ENCODE assay signal across 12 cellular contexts in the genomic region with DNA sequence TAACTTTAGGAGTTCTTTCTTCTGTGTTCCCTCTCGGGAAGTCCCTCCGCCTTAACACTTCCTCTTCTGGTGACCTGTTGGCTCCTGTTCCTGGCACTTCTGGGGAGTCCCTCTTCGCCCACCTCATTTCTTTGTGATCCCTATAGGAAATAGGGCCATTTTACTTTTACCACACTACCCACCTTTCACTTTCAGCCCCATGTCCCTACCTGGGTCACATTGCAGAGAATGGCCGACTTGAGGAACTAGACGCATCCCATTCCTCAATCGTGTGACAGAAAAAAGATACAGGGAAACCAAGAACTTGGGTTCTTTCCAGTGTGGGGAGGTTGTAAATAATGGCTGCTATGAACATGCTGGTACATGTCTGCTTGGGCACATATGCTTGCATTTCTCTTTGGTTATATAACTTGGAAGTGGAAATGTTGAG.
DNase-seq lines count a peak whose midpoint lies in the region; ATAC-seq and TF ChIP-seq lines count a peak whose summit lies in the region.
"Had no signal": no experiment of that assay in that cellular context is flagged by ENCODE, and none has a peak within 500 bp of the region (broad histone marks: within the 10 kb centered on the region; RNA-seq: fewer than 3 reads in every experiment).

No MANE protein-coding gene starts in this region.

- H3K27me3 ChIP-seq in brain microvascular endothelial cell (replicated peaks) = no peaks in the 10 kb centered on the region

- no peak overlapping the region for H3K4me3 ChIP-seq in brain microvascular endothelial cell (ENCODE audit: low read depth, low read length)
- H3K4me3 ChIP-seq: prostate gland had no signal

- ATAC-seq in HG03139 (IDR thresholded peaks at IDR 0.05; ENCODE audit: unreplicated experiment) = peak; percentile 22

- no peaks in the 10 kb centered on the region for H3K36me3 ChIP-seq in brain microvascular endothelial cell (replicated peaks)
- H3K36me3 ChIP-seq: prostate gland had no signal

- H3K27ac ChIP-seq in brain microvascular endothelial cell = peak overlapping the region; percentile 36
- H3K27ac ChIP-seq: epithelial cell of prostate, prostate gland had no signal

- DNase-seq in stimulated activated CD4-positive, alpha-beta T cell treated with anti-CD3 and anti-CD28 coated beads, Interleukin-15, amount 100 ng/mL, for 24 hours = peak; percentile 42
- no peak for DNase-seq in stimulated activated CD4-positive, alpha-beta T cell treated with anti-CD3 and anti-CD28 coated beads, Interleukin-4, amount 100 ng/mL, for 24 hours
- DNase-seq in brain microvascular endothelial cell = no peak
- no peak for DNase-seq in GF-D8 (lab: John Stamatoyannopoulos, UW)
- no peak for DNase-seq in NCI-H345 (lab: John Stamatoyannopoulos, UW)
- DNase-seq in glomerular visceral epithelial cell (ENCODE audit: extremely low spot score) = no peak
- no peak for DNase-seq in NAMALWA (ENCODE audit: low spot score)
- DNase-seq: NCI-H2107, SIG-M5 had no signal

- no peak for TF ChIP-seq CTCF in brain microvascular endothelial cell (IDR thresholded peaks at IDR 0.05; ENCODE audit: low read depth, low read length, missing control alignments)

- in situ Hi-C loops in brain microvascular endothelial cell (cut with HindIII; ENCODE audit: low pct_ligation_motif_present, low sequenced_read_pairs) = no loop called here
